In genomic region chr14:35306114-35306513, GRCh38 we compare ENCODE assay signal across 29 cellular contexts.
"Had no signal": no experiment of that assay in that cellular context is flagged by ENCODE, and none has a peak within 500 bp of the region (broad histone marks: within the 10 kb centered on the region; RNA-seq: fewer than 3 reads in every experiment).

No MANE protein-coding gene starts in this region.

- H3K9me3 ChIP-seq: adrenal gland, body of pancreas, breast epithelium had no signal

- H3K27me3 ChIP-seq: adrenal gland, body of pancreas, breast epithelium had no signal

- H3K4me3 Mint-ChIP-seq: activated CD4-positive, alpha-beta T cell treated with anti-CD3 and anti-CD28 coated beads, Interleukin-2, amount 10 ng/mL, durations not matched to agents 24 days and 14 days; activated CD8-positive, alpha-beta T cell treated with anti-CD3 and anti-CD28 coated beads for 36 hours; activated naive CD4-positive, alpha-beta T cell treated with anti-CD3 and anti-CD28 coated beads for 36 hours; T-cell had no signal

- DNase-seq: activated CD4-positive, alpha-beta T cell treated with anti-CD3 and anti-CD28 coated beads for 1 hour; activated CD4-positive, alpha-beta T cell treated with anti-CD3 and anti-CD28 coated beads, Interleukin-2, amount 10 ng/mL, durations not matched to agents 24 days and 14 days; activated CD4-positive, alpha-beta T cell treated with anti-CD3 and anti-CD28 coated beads, Interleukin-2, amount 50 U/mL, for 4 hours; activated CD4-positive, CD25-positive, alpha-beta regulatory T cell; activated CD8-positive, alpha-beta T cell treated with anti-CD3 and anti-CD28 coated beads for 36 hours; activated gamma-delta T cell; activated naive CD4-positive, alpha-beta T cell treated with anti-CD3 and anti-CD28 coated beads for 36 hours; body of pancreas; cerebellar nuclear complex; NCI-H1092 treated with DMSO at 0.1 percent for 48 hours; NCI-H1417; NCI-H146; NCI-H187 treated with DMSO at 0.1 percent for 48 hours; NCI-H2081; NCI-H226; NCI-H524 treated with DMSO at 0.1 percent for 48 hours; SIG-M5; T-cell; T-helper 2 cell; T-helper 9 cell had no signal

- H3K27ac Mint-ChIP-seq: activated CD4-positive, alpha-beta T cell treated with anti-CD3 and anti-CD28 coated beads, Interleukin-2, amount 10 ng/mL, durations not matched to agents 24 days and 14 days; activated CD8-positive, alpha-beta T cell treated with anti-CD3 and anti-CD28 coated beads for 36 hours; activated naive CD4-positive, alpha-beta T cell treated with anti-CD3 and anti-CD28 coated beads for 36 hours; activated T-helper 2 cell treated with anti-CD3 and anti-CD28 coated beads, Interferon-gamma antibody, Interleukin-2, Interleukin-4, amounts not matched to agents 10 μg/mL and 5 μg/mL and 100 μg/mL, durations not matched to agents 14 hours and 24 hours and 36 hours; T-cell had no signal

- H3K9me3 Mint-ChIP-seq: activated CD4-positive, alpha-beta T cell treated with anti-CD3 and anti-CD28 coated beads, Interleukin-2, amount 10 ng/mL, durations not matched to agents 24 days and 14 days; activated CD8-positive, alpha-beta T cell treated with anti-CD3 and anti-CD28 coated beads for 36 hours; activated naive CD4-positive, alpha-beta T cell treated with anti-CD3 and anti-CD28 coated beads for 36 hours; activated naive CD4-positive, alpha-beta T cell treated with anti-CD3 and anti-CD28 coated beads, Interleukin-2, amount 50 U/mL, for 72 hours; activated T-helper 2 cell treated with anti-CD3 and anti-CD28 coated beads, Interferon-gamma antibody, Interleukin-2, Interleukin-4, amounts not matched to agents 10 μg/mL and 5 μg/mL and 100 μg/mL, durations not matched to agents 14 hours and 24 hours and 36 hours; T-cell had no signal

- H3K27ac ChIP-seq: breast epithelium, VCaP had no signal

- H3K4me1 ChIP-seq: breast epithelium had no signal

- FAIRE-seq: astrocyte, K562 had no signal

- ATAC-seq: activated CD8-positive, alpha-beta T cell treated with anti-CD3 and anti-CD28 coated beads for 36 hours; activated naive CD4-positive, alpha-beta T cell treated with anti-CD3 and anti-CD28 coated beads, Interleukin-2, amount 50 U/mL, for 72 hours; body of pancreas; K562; Panc1; SK-N-SH treated with all-trans-retinoic acid at 6 μM for 48 hours; T-cell had no signal

- H3K4me3 ChIP-seq: adrenal gland, body of pancreas, breast epithelium, K562 had no signal

- H3K27me3 Mint-ChIP-seq: activated CD4-positive, alpha-beta T cell treated with anti-CD3 and anti-CD28 coated beads, Interleukin-2, amount 10 ng/mL, durations not matched to agents 24 days and 14 days; activated CD8-positive, alpha-beta T cell treated with anti-CD3 and anti-CD28 coated beads for 36 hours; T-cell had no signal
